14 cellular contexts compared by ENCODE assay signal in the genomic region with DNA sequence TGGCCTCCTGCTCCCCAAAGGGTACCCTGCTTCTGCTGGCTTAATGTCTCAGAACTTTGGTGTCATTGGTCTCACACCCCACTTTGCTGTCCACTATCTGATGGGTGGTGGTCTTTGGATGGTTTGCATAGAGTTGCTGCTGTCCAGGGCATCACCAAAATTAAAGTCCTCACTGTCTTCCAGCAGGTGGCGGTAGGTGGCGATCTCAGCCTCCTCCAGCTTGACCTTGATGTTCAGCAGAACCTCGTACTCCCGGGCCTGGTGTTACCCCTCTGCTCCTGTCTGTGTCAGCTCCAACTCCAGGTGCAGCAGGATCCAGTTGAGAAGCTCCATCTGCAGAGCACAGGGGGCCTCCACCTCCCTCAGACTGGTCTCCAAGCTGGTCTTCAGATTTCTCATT.
DNase-seq lines count a peak whose midpoint lies in the region; ATAC-seq and TF ChIP-seq lines count a peak whose summit lies in the region.
"Had no signal": no experiment of that assay in that cellular context is flagged by ENCODE, and none has a peak within 500 bp of the region (broad histone marks: within the 10 kb centered on the region; RNA-seq: fewer than 3 reads in every experiment).

No MANE protein-coding gene starts in this region.

- no peak overlapping the region for H3K27ac Mint-ChIP-seq in chondrocyte (ENCODE audit: unreplicated experiment)
- H3K27ac Mint-ChIP-seq in T-helper 2 cell treated with Interferon-gamma antibody and Interleukin-4, amounts not matched to agents 5 μg/mL and 100 μg/mL, for 36 hours: no peak overlapping the region
- H3K27ac Mint-ChIP-seq: activated B cell treated with CpG ODN at 0.5 μM for 24 hours; activated T-helper 2 cell treated with anti-CD3 and anti-CD28 coated beads, Interferon-gamma antibody, Interleukin-2, Interleukin-4, amounts not matched to agents 10 μg/mL and 5 μg/mL and 100 μg/mL, durations not matched to agents 14 hours and 24 hours and 36 hours; CD8-positive, alpha-beta memory T cell had no signal

- no peak overlapping the region for H3K27ac ChIP-seq in C4-2B
- H3K27ac ChIP-seq in coronary artery: no peak overlapping the region

- peaks cover 4% of the 10 kb centered on the region for H3K4me1 Mint-ChIP-seq in chondrocyte (ENCODE audit: low read depth)
- no peaks in the 10 kb centered on the region for H3K4me1 Mint-ChIP-seq in T-helper 2 cell treated with Interferon-gamma antibody and Interleukin-4, amounts not matched to agents 5 μg/mL and 100 μg/mL, for 36 hours (ENCODE audit: low read depth)
- H3K4me1 Mint-ChIP-seq: activated B cell treated with CpG ODN at 0.5 μM for 24 hours; CD8-positive, alpha-beta memory T cell had no signal

- H3K9me3 Mint-ChIP-seq in chondrocyte (ENCODE audit: low read depth): peaks cover 14% of the 10 kb centered on the region
- peaks cover 12% of the 10 kb centered on the region for H3K9me3 Mint-ChIP-seq in T-helper 2 cell treated with Interferon-gamma antibody and Interleukin-4, amounts not matched to agents 5 μg/mL and 100 μg/mL, for 36 hours

- H3K36me3 Mint-ChIP-seq in chondrocyte (ENCODE audit: low read depth): peaks cover under 1% of the 10 kb centered on the region
- no peaks in the 10 kb centered on the region for H3K36me3 Mint-ChIP-seq in T-helper 2 cell treated with Interferon-gamma antibody and Interleukin-4, amounts not matched to agents 5 μg/mL and 100 μg/mL, for 36 hours (ENCODE audit: low read depth)
- H3K36me3 Mint-ChIP-seq: CD8-positive, alpha-beta memory T cell had no signal

- ATAC-seq in HG03521 (IDR thresholded peaks at IDR 0.05; ENCODE audit: unreplicated experiment): no peak

- no peaks in the 10 kb centered on the region for H3K27me3 Mint-ChIP-seq in chondrocyte (ENCODE audit: low read depth)
- H3K27me3 Mint-ChIP-seq in T-helper 2 cell treated with Interferon-gamma antibody and Interleukin-4, amounts not matched to agents 5 μg/mL and 100 μg/mL, for 36 hours (ENCODE audit: low read depth): no peaks in the 10 kb centered on the region
- H3K27me3 Mint-ChIP-seq: activated B cell treated with CpG ODN at 0.5 μM for 24 hours; CD8-positive, alpha-beta memory T cell had no signal

- TF ChIP-seq CTCF in C4-2B (conservative IDR thresholded peaks at IDR 0.05) (peak; percentile 50), GM12875 (IDR thresholded peaks at IDR 0.05; ENCODE audit: borderline replicate concordance, insufficient read depth, low read depth, low read length) (peak; percentile 47; the same call in 1 of the 2 replicates), LNCaP clone FGC (IDR thresholded peaks at IDR 0.05; ENCODE audit: control insufficient read depth, extremely low read depth, insufficient read depth) (peak; percentile 32; the same call in 1 of the 2 replicates), chondrocyte (IDR thresholded peaks at IDR 0.05) (peak; percentile 37), coronary artery (IDR thresholded peaks at IDR 0.05) (no peak)

- DNase-seq in LNCaP clone FGC (ENCODE audit: low read depth): no peak
- DNase-seq in chondrocyte (ENCODE audit: low spot score): no peak
- no peak for DNase-seq in activated naive CD4-positive, alpha-beta T cell (lab: John Stamatoyannopoulos, UW)
- no peak for DNase-seq in coronary artery (ENCODE audit: low spot score)
- DNase-seq in T-helper 2 cell treated with Interferon-gamma antibody and Interleukin-4, amounts not matched to agents 5 μg/mL and 100 μg/mL, for 36 hours (ENCODE audit: low spot score): no peak
- DNase-seq: activated B cell treated with CpG ODN at 0.5 μM for 24 hours; CD8-positive, alpha-beta memory T cell; H7; NCI-H1105 treated with DMSO at 0.1 percent for 48 hours; occipital lobe had no signal

- H3K4me3 ChIP-seq in GM12875 (ENCODE audit: low read depth, low read length): no peak overlapping the region
- H3K4me3 ChIP-seq in LNCaP clone FGC (ENCODE audit: low read depth, low read length): no peak overlapping the region
- H3K4me3 ChIP-seq in coronary artery: no peak overlapping the region

- no peak overlapping the region for H3K4me3 Mint-ChIP-seq in chondrocyte (ENCODE audit: unreplicated experiment)
- H3K4me3 Mint-ChIP-seq in T-helper 2 cell treated with Interferon-gamma antibody and Interleukin-4, amounts not matched to agents 5 μg/mL and 100 μg/mL, for 36 hours: no peak overlapping the region
- H3K4me3 Mint-ChIP-seq: activated B cell treated with CpG ODN at 0.5 μM for 24 hours; CD8-positive, alpha-beta memory T cell had no signal
